ENCODE assay signal across 8 cellular contexts in the genomic region with DNA sequence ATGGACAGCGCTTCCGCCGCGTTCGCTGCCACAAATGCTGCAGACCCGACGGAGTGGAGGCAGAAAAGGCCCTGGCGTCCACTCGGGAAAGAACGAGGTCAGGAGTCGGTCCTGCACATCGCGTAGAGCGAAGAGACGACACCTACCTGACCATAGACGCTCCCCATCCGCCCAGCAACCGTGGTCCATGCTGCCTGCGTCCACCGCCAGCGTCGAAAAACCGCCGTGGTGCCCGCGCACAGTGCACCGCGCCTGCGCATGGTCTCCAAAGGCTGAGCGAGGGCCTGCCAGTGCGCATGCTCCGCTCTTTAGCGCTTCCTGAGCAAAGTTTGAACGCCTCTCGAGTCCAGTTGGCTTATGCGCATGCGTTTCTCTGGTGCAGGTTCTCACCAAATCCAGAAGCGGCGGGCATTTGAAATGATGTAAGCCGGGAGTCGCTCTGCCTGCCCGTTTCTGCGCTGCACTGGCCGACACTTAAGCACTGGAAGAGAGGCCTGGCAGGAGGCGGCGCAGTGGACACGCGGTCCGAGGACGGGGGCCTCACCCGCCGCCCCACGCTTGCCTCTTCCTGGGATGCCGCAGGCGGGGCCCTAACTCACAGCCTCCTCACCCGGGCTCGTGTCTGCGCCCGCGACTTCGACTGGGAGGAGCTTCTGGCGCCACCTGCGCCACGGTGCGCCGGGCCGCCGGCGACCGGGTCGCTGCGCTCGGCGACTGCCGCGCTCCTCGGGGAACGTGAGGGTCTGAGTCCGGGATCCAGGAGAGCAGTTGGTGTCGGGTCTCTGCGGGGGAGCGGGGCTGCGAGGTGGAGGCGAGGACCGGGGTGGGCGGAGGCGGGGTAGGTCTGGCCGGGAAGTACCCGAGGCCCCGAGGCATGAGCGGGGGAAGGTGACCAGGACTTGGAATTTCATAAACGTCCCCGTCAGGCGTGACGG. TPM values are rescaled to one million over a fixed set of nuclear protein-coding genes. Genes with fewer than 3 reads are reported as not detected.
DNase-seq lines count a peak whose midpoint lies in the region; ATAC-seq and TF ChIP-seq lines count a peak whose summit lies in the region.

A gene with protein sequence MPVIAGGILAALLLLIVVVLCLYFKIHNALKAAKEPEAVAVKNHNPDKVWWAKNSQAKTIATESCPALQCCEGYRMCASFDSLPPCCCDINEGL (minus strand): TSS at position 243 of the 935 bp plus-strand sequence. CDS start 29,066 bp downstream, outside the sequence.

- H3K27me3 ChIP-seq in suprapubic skin, result no peaks in the 10 kb centered on the region

- peak; percentile 81 for ATAC-seq in GM21576 (IDR thresholded peaks at IDR 0.05; ENCODE audit: unreplicated experiment)

- TF ChIP-seq CTCF in RWPE1 (conservative IDR thresholded peaks at IDR 0.05; ENCODE audit: low read depth) (no peak), foreskin fibroblast (IDR thresholded peaks at IDR 0.05; ENCODE audit: low read depth, low read length) (no peak), suprapubic skin (IDR thresholded peaks at IDR 0.05) (no peak)

- no peak for TF ChIP-seq EP300 in suprapubic skin (IDR thresholded peaks at IDR 0.05)

- H3K27ac ChIP-seq in RWPE1 (peak within 1 kb of the TSS; percentile 88), suprapubic skin (peak within 1 kb of the TSS; percentile 40)

- POLR2A ChIA-PET in RWPE1 (lab: Yijun Ruan, JAX; ENCODE audit: low non-redundant PET), result interaction anchor here (0.7 kb wide), 1 partner anchor 74 kb away, joined by 3 read pairs; no protein-coding TSS in a partner anchor

- WGBS in suprapubic skin, result 6% methylated on average over 63 of the region's 95 CpGs

- no peak for TF ChIP-seq POLR2A in suprapubic skin (IDR thresholded peaks at IDR 0.05)

- DNase-seq in DMS153 treated with DMSO at 0.1 percent for 48 hours (lab: John Stamatoyannopoulos, UW; ENCODE audit: unreplicated experiment) (peak; percentile 99), KG1 (lab: John Stamatoyannopoulos, UW) (peak; percentile 68), RWPE1 (ENCODE audit: low spot score) (peak; percentile 98), foreskin fibroblast (peak; percentile 97 to 99), non-pigmented ciliary epithelial cell (ENCODE audit: low read depth) (peak; percentile 95), suprapubic skin (ENCODE audit: low spot score in 2 of 2) (peak; percentile 93 to 95)
- peak; percentile 90 for DNase-seq in activated effector memory CD4-positive, alpha-beta T cell treated with Interleukin-2 at 50 U/mL for 16 hours

- H3K9me3 ChIP-seq in suprapubic skin, result no peaks in the 10 kb centered on the region

- H3K36me3 ChIP-seq in suprapubic skin, result no peaks in the 10 kb centered on the region

- CTCF ChIA-PET in RWPE1 (lab: Yijun Ruan, JAX), result no interaction called here

- H3K4me1 ChIP-seq in suprapubic skin, result peaks cover 22% of the 10 kb centered on the region

- H3K4me3 ChIP-seq in foreskin fibroblast (ENCODE audit: low read depth in 1 of 2, low read length in 2 of 2), result peak within 1 kb of the TSS; percentile 66 to 95
- H3K4me3 ChIP-seq in suprapubic skin, result peak within 1 kb of the TSS; percentile 78

RNA-seq across cellular contexts. Expression of the gene that starts here (rescaled TPM):
- 1 to 10 TPM; 4.5 to 10.0 (median 7.1) TPM for total RNA-seq in suprapubic skin

Comparison
In these comparisons a context has a peak if more than half of its experiments do, and no peak if none do; other contexts are left out.
1. Peak in every context shown above with its lines: DNase-seq, ATAC-seq, H3K4me3 ChIP-seq and H3K27ac ChIP-seq.